ENCODE assay signal across 10 cellular contexts in genomic region chrX:2383144-2383543, GRCh38.
"Had no signal": no experiment of that assay in that cellular context is flagged by ENCODE, and none has a peak within 500 bp of the region (broad histone marks: within the 10 kb centered on the region; RNA-seq: fewer than 3 reads in every experiment).

No MANE protein-coding gene starts in this region.

- H3K27ac ChIP-seq: GM23248, HL-60 had no signal

- FAIRE-seq: H54 had no signal

- ATAC-seq: K562 had no signal

- H2AFZ ChIP-seq: GM23248 had no signal

- DNase-seq: GM23248, GOT3, H9, HCEC 1CT, HFFc6, IMR-90, KG1 had no signal

- H3K4me3 ChIP-seq: GM23248, K562 had no signal

- H3K9ac ChIP-seq: GM23248 had no signal
